ENCODE assay signal across 8 cellular contexts in genomic region chr15:81256916-81257315, GRCh38.
DNase-seq lines count a peak whose midpoint lies in the region; ATAC-seq, FAIRE-seq and TF ChIP-seq lines count a peak whose summit lies in the region.

No MANE protein-coding gene starts in this region.

- DNase-seq in DMS114 treated with DMSO at 0.1 percent for 48 hours (lab: John Stamatoyannopoulos, UW; ENCODE audit: unreplicated experiment) (peak; percentile 54), NCI-H1092 (lab: John Stamatoyannopoulos, UW) (peak; percentile 4), chondrocyte (ENCODE audit: low spot score) (no peak), midbrain (lab: John Stamatoyannopoulos, UW) (peak; percentile 25), GM12891 (ENCODE audit: insufficient read length, low spot score) (no peak), middle frontal gyrus (ENCODE audit: extremely low spot score, low spot score) (no peak)
- DNase-seq in activated CD4-positive, alpha-beta memory T cell treated with anti-CD3 and anti-CD28 coated beads, Interleukin-2, amount 10 ng/mL, durations not matched to agents 7 days and 5 days, result no peak

- CTCF ChIA-PET in activated CD4-positive, alpha-beta memory T cell treated with anti-CD3 and anti-CD28 coated beads, Interleukin-2, amount 10 ng/mL, durations not matched to agents 7 days and 5 days (lab: Charles Lee), result interaction anchor here (1.3 kb wide), 1 partner anchor 16 kb away, joined by 3 read pairs; no protein-coding TSS in a partner anchor

- peak; percentile 89 for TF ChIP-seq CTCF in chondrocyte (IDR thresholded peaks at IDR 0.05)

- TF ChIP-seq POLR2A in GM12891 (IDR thresholded peaks at IDR 0.05; ENCODE audit: low read depth, low read length), result no peak

- H3K36me3 Mint-ChIP-seq in chondrocyte (ENCODE audit: low read depth), result no peaks in the 10 kb centered on the region
- H3K36me3 Mint-ChIP-seq in activated CD4-positive, alpha-beta memory T cell treated with anti-CD3 and anti-CD28 coated beads, Interleukin-2, amount 10 ng/mL, durations not matched to agents 7 days and 5 days (ENCODE audit: low read depth), result no peaks in the 10 kb centered on the region

- no peak overlapping the region for H3K27ac Mint-ChIP-seq in chondrocyte (ENCODE audit: unreplicated experiment)
- no peak overlapping the region for H3K27ac Mint-ChIP-seq in activated CD4-positive, alpha-beta memory T cell treated with anti-CD3 and anti-CD28 coated beads, Interleukin-2, amount 10 ng/mL, durations not matched to agents 7 days and 5 days

- POLR2A ChIA-PET in activated CD4-positive, alpha-beta memory T cell treated with anti-CD3 and anti-CD28 coated beads, Interleukin-2, amount 10 ng/mL, durations not matched to agents 7 days and 5 days (lab: Charles Lee), result no interaction called here

- H3K27me3 Mint-ChIP-seq in chondrocyte (ENCODE audit: low read depth), result peaks cover 7% of the 10 kb centered on the region
- H3K27me3 Mint-ChIP-seq in activated CD4-positive, alpha-beta memory T cell treated with anti-CD3 and anti-CD28 coated beads, Interleukin-2, amount 10 ng/mL, durations not matched to agents 7 days and 5 days, result peaks cover 20% of the 10 kb centered on the region

- no peak overlapping the region for H3K4me3 Mint-ChIP-seq in chondrocyte (ENCODE audit: unreplicated experiment)
- H3K4me3 Mint-ChIP-seq in activated CD4-positive, alpha-beta memory T cell treated with anti-CD3 and anti-CD28 coated beads, Interleukin-2, amount 10 ng/mL, durations not matched to agents 7 days and 5 days, result no peak overlapping the region

- peaks cover 9% of the 10 kb centered on the region for H3K4me1 Mint-ChIP-seq in chondrocyte (ENCODE audit: low read depth)
- H3K4me1 Mint-ChIP-seq in activated CD4-positive, alpha-beta memory T cell treated with anti-CD3 and anti-CD28 coated beads, Interleukin-2, amount 10 ng/mL, durations not matched to agents 7 days and 5 days, result no peaks in the 10 kb centered on the region

- H3K9me3 Mint-ChIP-seq in chondrocyte (ENCODE audit: low read depth), result no peaks in the 10 kb centered on the region
- no peaks in the 10 kb centered on the region for H3K9me3 Mint-ChIP-seq in activated CD4-positive, alpha-beta memory T cell treated with anti-CD3 and anti-CD28 coated beads, Interleukin-2, amount 10 ng/mL, durations not matched to agents 7 days and 5 days

- no peak for ATAC-seq in GM19324 (IDR thresholded peaks at IDR 0.05; ENCODE audit: low FRiP score, unreplicated experiment)

- FAIRE-seq in GM12891 (lab: Jason Lieb, UNC), result no peak

TF ChIP-seq in GM12891, 5 proteins besides CTCF, POLR2A, EP300 and RAD21:
- TF ChIP-seq SPI1 (IDR thresholded peaks at IDR 0.05; ENCODE audit: low read depth, low read length) (no peak), POU2F2 (IDR thresholded peaks at IDR 0.05; ENCODE audit: low read depth, low read length) (no peak), TAF1 (IDR thresholded peaks at IDR 0.05; ENCODE audit: low read depth, low read length) (no peak), PAX5 (IDR thresholded peaks at IDR 0.05; ENCODE audit: insufficient read depth, low read length, severe bottlenecking) (no peak), POLR2AphosphoS5 (IDR thresholded peaks at IDR 0.05; ENCODE audit: low read depth, low read length) (no peak)

Comparison
In these comparisons a context has a peak if more than half of its experiments do, and no peak if none do; other contexts are left out.
1. DNase-seq: peak in DMS114 treated with DMSO at 0.1 percent for 48 hours (single experiment), NCI-H1092 (single experiment) and midbrain (single experiment); none in chondrocyte (single experiment), GM12891 (single experiment), middle frontal gyrus (single experiment) and activated CD4-positive, alpha-beta memory T cell treated with anti-CD3 and anti-CD28 coated beads, Interleukin-2, amount 10 ng/mL, durations not matched to agents 7 days and 5 days (single experiment).